ENCODE assay signal across 1 cellular context in genomic region chr16:56729351-56729735, GRCh38.
TF ChIP-seq lines count a peak whose summit lies in the region.

No MANE protein-coding gene starts in this region.

TF ChIP-seq in WTC11, 78 proteins besides CTCF, POLR2A, EP300 and RAD21 (continued from another document):
- TF ChIP-seq FOXP4 (CRISPR knock-in tag; IDR thresholded peaks at IDR 0.05) (no peak), ARID4B (CRISPR knock-in tag; IDR thresholded peaks at IDR 0.05; ENCODE audit: borderline replicate concordance) (no peak), E2F1 (CRISPR knock-in tag; IDR thresholded peaks at IDR 0.05) (no peak), ZNF423 (CRISPR knock-in tag; IDR thresholded peaks at IDR 0.05) (no peak)
- TF ChIP-seq, protein P1, sequence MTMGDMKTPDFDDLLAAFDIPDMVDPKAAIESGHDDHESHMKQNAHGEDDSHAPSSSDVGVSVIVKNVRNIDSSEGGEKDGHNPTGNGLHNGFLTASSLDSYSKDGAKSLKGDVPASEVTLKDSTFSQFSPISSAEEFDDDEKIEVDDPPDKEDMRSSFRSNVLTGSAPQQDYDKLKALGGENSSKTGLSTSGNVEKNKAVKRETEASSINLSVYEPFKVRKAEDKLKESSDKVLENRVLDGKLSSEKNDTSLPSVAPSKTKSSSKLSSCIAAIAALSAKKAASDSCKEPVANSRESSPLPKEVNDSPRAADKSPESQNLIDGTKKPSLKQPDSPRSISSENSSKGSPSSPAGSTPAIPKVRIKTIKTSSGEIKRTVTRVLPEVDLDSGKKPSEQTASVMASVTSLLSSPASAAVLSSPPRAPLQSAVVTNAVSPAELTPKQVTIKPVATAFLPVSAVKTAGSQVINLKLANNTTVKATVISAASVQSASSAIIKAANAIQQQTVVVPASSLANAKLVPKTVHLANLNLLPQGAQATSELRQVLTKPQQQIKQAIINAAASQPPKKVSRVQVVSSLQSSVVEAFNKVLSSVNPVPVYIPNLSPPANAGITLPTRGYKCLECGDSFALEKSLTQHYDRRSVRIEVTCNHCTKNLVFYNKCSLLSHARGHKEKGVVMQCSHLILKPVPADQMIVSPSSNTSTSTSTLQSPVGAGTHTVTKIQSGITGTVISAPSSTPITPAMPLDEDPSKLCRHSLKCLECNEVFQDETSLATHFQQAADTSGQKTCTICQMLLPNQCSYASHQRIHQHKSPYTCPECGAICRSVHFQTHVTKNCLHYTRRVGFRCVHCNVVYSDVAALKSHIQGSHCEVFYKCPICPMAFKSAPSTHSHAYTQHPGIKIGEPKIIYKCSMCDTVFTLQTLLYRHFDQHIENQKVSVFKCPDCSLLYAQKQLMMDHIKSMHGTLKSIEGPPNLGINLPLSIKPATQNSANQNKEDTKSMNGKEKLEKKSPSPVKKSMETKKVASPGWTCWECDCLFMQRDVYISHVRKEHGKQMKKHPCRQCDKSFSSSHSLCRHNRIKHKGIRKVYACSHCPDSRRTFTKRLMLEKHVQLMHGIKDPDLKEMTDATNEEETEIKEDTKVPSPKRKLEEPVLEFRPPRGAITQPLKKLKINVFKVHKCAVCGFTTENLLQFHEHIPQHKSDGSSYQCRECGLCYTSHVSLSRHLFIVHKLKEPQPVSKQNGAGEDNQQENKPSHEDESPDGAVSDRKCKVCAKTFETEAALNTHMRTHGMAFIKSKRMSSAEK (CRISPR knock-in tag; IDR thresholded peaks at IDR 0.05; ENCODE audit: borderline replicate concordance) = no peak
